ENCODE assay signal across 15 cellular contexts in the genomic region with DNA sequence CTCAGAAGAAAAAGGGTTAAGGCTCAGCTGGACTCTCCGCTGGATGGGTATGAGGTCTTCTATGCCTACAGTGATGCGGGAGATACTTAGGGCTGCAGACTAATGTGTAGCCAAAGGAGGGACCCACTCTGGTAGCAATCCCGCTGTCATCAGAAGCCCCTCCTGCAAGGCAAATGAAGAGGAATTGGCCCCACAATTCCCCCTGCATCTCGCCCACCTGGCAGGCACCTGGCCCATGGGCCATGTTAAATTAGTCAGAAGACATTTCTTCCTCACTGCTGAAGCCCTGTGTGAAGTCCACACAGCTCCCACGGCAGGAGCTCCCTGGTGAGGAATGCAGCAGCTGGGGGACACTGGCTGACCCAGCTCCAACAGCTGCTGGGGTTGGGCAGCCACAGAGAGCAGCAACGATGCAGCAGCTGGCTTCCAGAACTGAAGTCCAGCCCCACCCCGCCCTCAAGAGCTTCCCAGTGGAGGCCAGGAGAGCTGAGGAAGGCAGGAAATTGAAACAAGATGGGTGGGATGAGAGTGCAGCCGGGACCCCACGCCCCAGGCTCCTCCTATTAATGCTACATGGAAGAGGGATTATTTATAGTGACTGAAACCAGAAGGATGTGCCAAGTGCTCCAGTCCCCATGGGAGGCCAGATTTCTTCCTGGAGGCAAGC. TPM values are rescaled to one million over a fixed set of nuclear protein-coding genes. Genes with fewer than 3 reads are reported as not detected.
A peak's percentile ranks its signal among the peaks of the same experiment; 100 is the strongest.
DNase-seq lines count a peak whose midpoint lies in the region; ATAC-seq and TF ChIP-seq lines count a peak whose summit lies in the region.
"Had no signal": no experiment of that assay in that cellular context is flagged by ENCODE, and none has a peak within 500 bp of the region (broad histone marks: within the 10 kb centered on the region; RNA-seq: fewer than 3 reads in every experiment).

No MANE protein-coding gene starts in this region.

- TF ChIP-seq CTCF in AG04450 (IDR thresholded peaks at IDR 0.05; ENCODE audit: low read depth, low read length) = no peak
- TF ChIP-seq CTCF in fibroblast of villous mesenchyme (IDR thresholded peaks at IDR 0.05; ENCODE audit: insufficient read depth, low read depth, low read length) = no peak
- no peak for TF ChIP-seq CTCF in nephron (IDR thresholded peaks at IDR 0.05; ENCODE audit: unreplicated experiment in 3 of 3)

- H3K4me3 ChIP-seq in AG04450 (ENCODE audit: low read depth, low read length) = no peak overlapping the region
- H3K4me3 ChIP-seq in fibroblast of villous mesenchyme (ENCODE audit: low read depth, low read length) = no peak overlapping the region

- no peaks in the 10 kb centered on the region for H3K27me3 ChIP-seq in AG04450 (ENCODE audit: control insufficient read depth, insufficient read depth, low read length)

- peaks cover 89% of the 10 kb centered on the region for H3K4me1 Mint-ChIP-seq in nephron
- peaks cover 2 to 7% of the 10 kb centered on the region in 2 donors for H3K4me1 Mint-ChIP-seq in immature natural killer cell
- no peaks in the 10 kb centered on the region for H3K4me1 Mint-ChIP-seq in stimulated activated naive CD8-positive, alpha-beta T cell treated with anti-CD3 and anti-CD28 coated beads, Interleukin-15, amount 100 ng/mL, for 72 hours

- H3K9me3 Mint-ChIP-seq in nephron (no peaks in the 10 kb centered on the region), immature natural killer cell (no peaks in the 10 kb centered on the region)
- peaks cover 0 to 3% of the 10 kb centered on the region in 2 donors for H3K9me3 Mint-ChIP-seq in stimulated activated naive CD8-positive, alpha-beta T cell treated with anti-CD3 and anti-CD28 coated beads, Interleukin-15, amount 100 ng/mL, for 72 hours
- H3K9me3 Mint-ChIP-seq: activated naive CD4-positive, alpha-beta T cell treated with anti-CD3 and anti-CD28 coated beads for 36 hours; naive B cell had no signal

- no peaks in the 10 kb centered on the region for H3K36me3 Mint-ChIP-seq in nephron (ENCODE audit: low read depth)
- no peaks in the 10 kb centered on the region for H3K36me3 Mint-ChIP-seq in immature natural killer cell
- H3K36me3 Mint-ChIP-seq: naive B cell had no signal

- peak overlapping the region; percentile 11 for H3K27ac ChIP-seq in AG04450 (ENCODE audit: low read depth, low read length)

- POLR2A ChIA-PET in AG04450 (lab: Yijun Ruan, JAX) = interaction anchor here (0.7 to 1.1 kb wide), 4 partner anchors 28 to 86 kb away, joined by 3 to 4 read pairs (median 4); no protein-coding TSS in a partner anchor

- H3K27ac Mint-ChIP-seq in nephron (peak overlapping the region; percentile 77 to 89 (median 79)), immature natural killer cell (no peak overlapping the region)
- H3K27ac Mint-ChIP-seq in stimulated activated naive CD8-positive, alpha-beta T cell treated with anti-CD3 and anti-CD28 coated beads, Interleukin-15, amount 100 ng/mL, for 72 hours = no peak overlapping the region
- H3K27ac Mint-ChIP-seq: activated naive CD4-positive, alpha-beta T cell treated with anti-CD3 and anti-CD28 coated beads for 36 hours had no signal

- CTCF ChIA-PET in AG04450 (lab: Charles Lee) = interaction anchor here (1.4 kb wide), 1 partner anchor 52 kb away, joined by 4 read pairs; no protein-coding TSS in a partner anchor

- peak overlapping the region; percentile 6 to 64 (median 61) for H3K4me3 Mint-ChIP-seq in nephron
- H3K4me3 Mint-ChIP-seq in immature natural killer cell = no peak overlapping the region
- no peak overlapping the region for H3K4me3 Mint-ChIP-seq in stimulated activated naive CD8-positive, alpha-beta T cell treated with anti-CD3 and anti-CD28 coated beads, Interleukin-15, amount 100 ng/mL, for 72 hours
- H3K4me3 Mint-ChIP-seq: activated naive CD4-positive, alpha-beta T cell treated with anti-CD3 and anti-CD28 coated beads for 36 hours; naive B cell had no signal

- no peaks in the 10 kb centered on the region; the same call in 1 of the 2 replicates for H3K9me3 ChIP-seq in AG04450 (ENCODE audit: control insufficient read depth, insufficient read depth, low read length)

- ATAC-seq in HG02610 (IDR thresholded peaks at IDR 0.05; ENCODE audit: unreplicated experiment) = no peak
- ATAC-seq in stimulated activated naive CD8-positive, alpha-beta T cell treated with anti-CD3 and anti-CD28 coated beads, Interleukin-15, amount 100 ng/mL, for 72 hours = no peak

- DNase-seq in AG04450 (ENCODE audit: low read depth, low spot score) (peak; percentile 68), RPMI7951 (ENCODE audit: low read depth) (peak; percentile 50), fibroblast of villous mesenchyme (ENCODE audit: low read depth) (peak; percentile 45), immature natural killer cell (no peak), SHP77 treated with DMSO at 0.1 percent for 48 hours (lab: John Stamatoyannopoulos, UW) (no peak)
- no peak for DNase-seq in stimulated activated naive CD8-positive, alpha-beta T cell treated with anti-CD3 and anti-CD28 coated beads, Interleukin-15, amount 100 ng/mL, for 72 hours
- DNase-seq: activated naive CD4-positive, alpha-beta T cell treated with anti-CD3 and anti-CD28 coated beads for 36 hours; AML-193; HCEC 1CT; naive B cell; NCI-H510A treated with DMSO at 0.1 percent for 48 hours; stimulated activated CD4-positive, alpha-beta T cell treated with anti-CD3 and anti-CD28 coated beads, Interleukin-12 subunit alpha, Interleukin-12 subunit beta, amount 100 ng/mL, for 4 hours had no signal

- H3K27me3 Mint-ChIP-seq in nephron (ENCODE audit: low read depth) (peaks cover 6% of the 10 kb centered on the region), immature natural killer cell (ENCODE audit: low read depth in 3 of 3) (peaks cover 3 to 6% (median 4%) of the 10 kb centered on the region in 3 donors)
- H3K27me3 Mint-ChIP-seq in stimulated activated naive CD8-positive, alpha-beta T cell treated with anti-CD3 and anti-CD28 coated beads, Interleukin-15, amount 100 ng/mL, for 72 hours = peaks cover 38% of the 10 kb centered on the region

RNA-seq across cellular contexts. Expression of gene VSTM4, which starts 5.5 kb away (rescaled TPM):
- polyA plus RNA-seq in AG04450 (2011; rRNA removed) (3.6 and 3.9 TPM in 2 replicates), immature natural killer cell (under 1 TPM in 2 of 3 donors, not detected in 1; 0.03 to 0.12 TPM)
- polyA minus RNA-seq in AG04450 (2011; rRNA and poly(A)+ RNA removed) = 4.0 and 4.3 TPM in 2 replicates
- under 0.01 and 0.12 TPM in 2 replicates for total RNA-seq in RPMI7951 (2014; rRNA removed; shearing (Covaris generic))
- 4.7 and 6.4 TPM in 2 replicates for total RNA-seq in fibroblast of villous mesenchyme
- total RNA-seq: activated naive CD4-positive, alpha-beta T cell treated with anti-CD3 and anti-CD28 coated beads for 36 hours had no signal

RNA-seq across cellular contexts. Expression of gene FAM170B, which starts 24.0 kb away (rescaled TPM):
- polyA plus RNA-seq in AG04450 (2011; rRNA removed) (not detected in 2 replicates), immature natural killer cell (not detected)
- polyA minus RNA-seq in AG04450 (2011; rRNA and poly(A)+ RNA removed) = not detected in 2 replicates
- not detected in 2 replicates for total RNA-seq in RPMI7951 (2014; rRNA removed; shearing (Covaris generic))
- total RNA-seq in fibroblast of villous mesenchyme = not detected in 2 replicates
- total RNA-seq: activated naive CD4-positive, alpha-beta T cell treated with anti-CD3 and anti-CD28 coated beads for 36 hours; dermis microvascular lymphatic vessel endothelial cell had no signal

Comparison
In these comparisons a context has a peak if more than half of its experiments do, and no peak if none do; other contexts are left out.
1. DNase-seq: peak in AG04450 (single experiment), RPMI7951 (single experiment) and fibroblast of villous mesenchyme (single experiment); none in immature natural killer cell (0 of 3), stimulated activated naive CD8-positive, alpha-beta T cell treated with anti-CD3 and anti-CD28 coated beads, Interleukin-15, amount 100 ng/mL, for 72 hours (0 of 2) and SHP77 treated with DMSO at 0.1 percent for 48 hours (single experiment).
2. H3K27ac Mint-ChIP-seq: peak in nephron (3 of 3); none in immature natural killer cell (0 of 6) and stimulated activated naive CD8-positive, alpha-beta T cell treated with anti-CD3 and anti-CD28 coated beads, Interleukin-15, amount 100 ng/mL, for 72 hours (0 of 2).
3. H3K4me3 Mint-ChIP-seq: peak in nephron (3 of 3); none in immature natural killer cell (0 of 5) and stimulated activated naive CD8-positive, alpha-beta T cell treated with anti-CD3 and anti-CD28 coated beads, Interleukin-15, amount 100 ng/mL, for 72 hours (0 of 2).